8 cellular contexts compared by ENCODE assay signal in the genomic region with DNA sequence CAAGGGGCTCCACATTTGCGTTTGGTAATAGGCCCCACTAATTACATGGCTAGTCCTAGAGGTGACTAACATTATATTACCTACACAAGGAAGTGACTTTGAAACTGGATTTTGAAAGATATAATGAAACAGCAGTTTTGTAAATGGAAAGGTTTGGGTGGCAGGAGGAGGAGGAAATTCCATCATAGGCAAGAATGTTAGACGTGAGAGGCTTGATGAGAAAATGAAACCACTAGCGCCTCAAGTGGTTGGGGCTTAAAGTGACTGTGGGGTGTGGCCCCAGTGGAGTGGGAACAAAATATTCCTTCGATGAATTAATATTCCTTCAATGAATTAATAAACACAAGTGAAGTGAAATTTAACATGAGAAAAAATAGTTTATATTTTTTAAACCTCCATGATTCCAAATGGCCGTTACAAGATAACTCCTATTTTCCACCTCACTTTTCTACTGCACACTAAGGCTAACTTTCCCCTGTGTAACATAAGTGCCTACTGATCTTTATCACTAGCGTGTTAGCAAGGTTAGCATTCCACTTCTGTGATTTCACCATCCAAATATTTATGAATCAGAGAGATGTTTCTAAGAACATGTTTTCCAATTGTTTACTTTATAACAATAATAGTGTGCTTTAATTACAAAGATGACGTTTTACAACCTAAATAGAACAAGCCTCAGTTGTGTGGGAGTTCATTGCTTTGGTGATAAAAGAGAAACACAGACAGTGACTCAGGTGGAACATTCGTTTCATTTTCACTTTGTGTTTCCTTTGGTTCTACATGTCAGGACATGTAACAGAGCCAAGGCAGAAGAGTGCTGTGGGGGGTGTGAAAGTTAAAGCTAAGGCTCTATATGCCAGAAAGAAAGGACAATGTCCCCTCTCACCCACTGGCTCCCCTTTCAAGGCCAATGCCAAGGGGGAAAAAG. TPM values are rescaled to one million over a fixed set of nuclear protein-coding genes. Genes with fewer than 3 reads are reported as not detected.
A peak's percentile ranks its signal among the peaks of the same experiment; 100 is the strongest.
DNase-seq lines count a peak whose midpoint lies in the region; ATAC-seq and TF ChIP-seq lines count a peak whose summit lies in the region.

No MANE protein-coding gene starts in this region.

- peak overlapping the region in 1 of 2 experiments; percentile 53; a peak in 2 of 4 replicates for H3K4me3 ChIP-seq in DND-41 (ENCODE audit: low read depth in 1 of 2, low read length in 2 of 2)
- peak overlapping the region; percentile 16 for H3K4me3 ChIP-seq in SJSA1
- no peak overlapping the region for H3K4me3 ChIP-seq in mesodermal cell (ENCODE audit: extremely low read depth, insufficient read depth, low read length, poor library complexity, severe bottlenecking)

- intact Hi-C loops in posterior vena cava (cut with DNase I): no loop called here

- H3K36me3 ChIP-seq in DND-41 (ENCODE audit: insufficient read depth, low read length) (no peaks in the 10 kb centered on the region), SJSA1 (no peaks in the 10 kb centered on the region), mesodermal cell (ENCODE audit: control insufficient read depth, insufficient read depth, low read length) (no peaks in the 10 kb centered on the region)

- WGBS in mesodermal cell (ENCODE audit: insufficient coverage in 2 of 2), 2 experiments: 77 to 85% methylated on average over 2 to 3 of the region's 8 CpGs

- H3K9me3 ChIP-seq in DND-41 (ENCODE audit: insufficient read depth, low read length, severe bottlenecking) (no peaks in the 10 kb centered on the region), SJSA1 (replicated peaks) (no peaks in the 10 kb centered on the region), mesodermal cell (ENCODE audit: control insufficient read depth, low read length) (no peaks in the 10 kb centered on the region)

- H4K20me1 ChIP-seq in DND-41 (ENCODE audit: insufficient read depth, low read length): no peaks in the 10 kb centered on the region

- DNase-seq in DND-41 (peak; percentile 73), SJSA1 (ENCODE audit: low read depth in 1 of 2, low spot score in 2 of 2) (peak; percentile 80 to 99), SK-N-DZ (ENCODE audit: low spot score) (no peak), posterior vena cava (ENCODE audit: low spot score) (no peak)
- peak; percentile 55 for DNase-seq in central memory CD4-positive, alpha-beta T cell

- H2AFZ ChIP-seq in DND-41 (ENCODE audit: low read depth, low read length): peak overlapping the region; percentile 48

- peak; percentile 84 for TF ChIP-seq CTCF in DND-41 (IDR thresholded peaks at IDR 0.05; ENCODE audit: borderline replicate concordance, extremely low read depth, low read length, poor library complexity, severe bottlenecking)

- peak overlapping the region; percentile 67 for H3K4me2 ChIP-seq in DND-41 (ENCODE audit: insufficient read depth, low read length)

- peak overlapping the region; percentile 32; the same call in 1 of the 2 replicates for H3K9ac ChIP-seq in DND-41 (ENCODE audit: low read depth, low read length)

- H3K27ac ChIP-seq in DND-41 (ENCODE audit: low read length) (peak overlapping the region; percentile 61), SJSA1 (peak overlapping the region; percentile 100), mesodermal cell (ENCODE audit: low read depth, low read length, severe bottlenecking) (peak overlapping the region; percentile 96)

- H3K79me2 ChIP-seq in DND-41 (ENCODE audit: insufficient read depth, low read length): no peaks in the 10 kb centered on the region

- peaks cover 26% of the 10 kb centered on the region for H3K4me1 ChIP-seq in DND-41 (ENCODE audit: insufficient read depth, low read length)
- peaks cover 22% of the 10 kb centered on the region for H3K4me1 ChIP-seq in SJSA1 (replicated peaks)
- H3K4me1 ChIP-seq in mesodermal cell (ENCODE audit: control insufficient read depth, insufficient read depth, low read length, poor library complexity, severe bottlenecking): peaks cover 30% of the 10 kb centered on the region

- H3K27me3 ChIP-seq in DND-41 (ENCODE audit: insufficient read depth, low read length, poor library complexity) (peaks cover 19% of the 10 kb centered on the region), SJSA1 (replicated peaks) (no peaks in the 10 kb centered on the region)

- ATAC-seq in DND-41 (ENCODE audit: insufficient read depth, low read depth) (peak; percentile 95), GM19455 (IDR thresholded peaks at IDR 0.05; ENCODE audit: unreplicated experiment) (peak; percentile 94), HG03457 (IDR thresholded peaks at IDR 0.05; ENCODE audit: unreplicated experiment) (peak; percentile 90)

RNA-seq across cellular contexts. Expression of a gene that starts 12.5 kb away (rescaled TPM):
- 10.1 and 14.9 TPM in 2 replicates for total RNA-seq in SJSA1 (2014; rRNA removed; shearing (Covaris generic))
- 36.3 TPM for polyA plus RNA-seq in mesodermal cell (2013, experiment 1 of 2)
- polyA plus RNA-seq in mesodermal cell (2013, experiment 2 of 2): 47.8 TPM
- polyA plus RNA-seq in SK-N-DZ (2014; cell fraction: cytosol; rRNA removed): 4.0 and 5.2 TPM in 2 replicates
- polyA plus RNA-seq in SK-N-DZ (2014; cell fraction: nucleus; rRNA removed): 1.6 and 3.4 TPM in 2 replicates
- 100 to 1,000 TPM in 1 of 2 donors, 10 to 100 TPM in 1; 43.4 to 193 TPM for total RNA-seq in posterior vena cava

Comparison
In these comparisons a context has a peak if more than half of its experiments do, and no peak if none do; other contexts are left out.
1. DNase-seq: peak in DND-41 (single experiment), SJSA1 (2 of 2) and central memory CD4-positive, alpha-beta T cell (single experiment); none in SK-N-DZ (single experiment) and posterior vena cava (single experiment).
2. Peak in every context shown above with its lines, with median percentiles within 50 percentile points of each other: ATAC-seq and H3K27ac ChIP-seq.